Comparison of ENCODE assay signal across 14 cellular contexts in the genomic region with DNA sequence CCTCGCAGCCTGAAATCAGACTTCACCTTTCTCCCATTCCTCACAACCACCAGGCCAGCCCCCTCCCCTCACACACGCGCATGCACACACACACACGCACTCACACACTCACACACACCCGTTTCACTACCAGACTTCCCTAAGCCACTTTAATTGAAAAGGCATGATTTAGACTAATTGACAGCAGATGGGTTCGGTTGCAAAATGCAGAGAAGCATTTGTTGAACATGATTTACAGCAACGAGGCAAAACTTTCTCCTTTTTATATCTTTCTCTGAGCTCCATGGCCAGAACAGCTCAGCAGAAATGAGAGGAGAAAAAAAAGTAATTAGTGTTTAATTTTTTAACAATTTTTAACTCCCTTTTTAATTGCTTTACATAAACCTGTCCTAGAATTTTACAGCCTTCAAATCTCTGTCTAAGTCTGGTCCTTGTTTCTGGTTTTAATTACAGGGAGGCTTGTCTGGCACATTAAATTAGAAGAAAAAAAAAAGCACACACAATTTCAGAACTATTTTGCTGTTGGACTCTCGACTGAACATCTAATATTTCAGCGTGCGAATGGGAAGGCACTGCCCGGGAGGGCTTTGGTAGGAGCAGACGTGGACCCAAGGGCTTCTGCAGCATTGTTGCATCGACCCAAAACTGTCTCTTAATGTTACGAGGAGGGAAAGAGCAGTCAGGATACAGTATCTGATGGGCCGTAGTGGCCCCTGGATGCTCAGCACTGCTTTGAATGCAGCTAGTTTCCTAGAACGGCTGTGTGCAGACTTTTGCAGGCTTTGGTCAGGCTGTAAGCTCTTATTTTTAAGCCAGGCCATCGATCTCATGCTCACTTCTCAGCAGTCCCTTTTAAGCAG.
DNase-seq lines count a peak whose midpoint lies in the region; ATAC-seq and TF ChIP-seq lines count a peak whose summit lies in the region.
"Had no signal": no experiment of that assay in that cellular context is flagged by ENCODE, and none has a peak within 500 bp of the region (broad histone marks: within the 10 kb centered on the region; RNA-seq: fewer than 3 reads in every experiment).

No MANE protein-coding gene starts in this region.

- no peak overlapping the region for H3K27ac ChIP-seq in neural progenitor cell

- no peaks in the 10 kb centered on the region for H3K79me2 ChIP-seq in neural progenitor cell (ENCODE audit: low read depth)

- H3K4me1 Mint-ChIP-seq in brain (peaks cover 87% of the 10 kb centered on the region), neural progenitor cell (peaks cover 42% of the 10 kb centered on the region)
- H3K4me1 Mint-ChIP-seq: central memory CD8-positive, alpha-beta T cell had no signal

- no peak overlapping the region for H3K4me3 ChIP-seq in neural progenitor cell
- H3K4me3 ChIP-seq: HAP-1 had no signal

- peaks cover 10% of the 10 kb centered on the region for H3F3A ChIP-seq in neural progenitor cell (ENCODE audit: low read depth)

- peaks cover 34% of the 10 kb centered on the region for H3K4me1 ChIP-seq in neural progenitor cell
- H3K4me1 ChIP-seq: HAP-1 had no signal

- no peaks in the 10 kb centered on the region for H4K20me1 ChIP-seq in neural progenitor cell (ENCODE audit: low read depth)

- peaks cover 5% of the 10 kb centered on the region for H3K27me3 Mint-ChIP-seq in brain
- H3K27me3 Mint-ChIP-seq in neural progenitor cell (ENCODE audit: insufficient read depth, low read depth) = peaks cover 6% of the 10 kb centered on the region

- no peaks in the 10 kb centered on the region for H3K9me3 ChIP-seq in neural progenitor cell (ENCODE audit: low read depth)
- H3K9me3 ChIP-seq: HAP-1 had no signal

- no peak overlapping the region for H3K9ac ChIP-seq in neural progenitor cell

- H3K4me3 Mint-ChIP-seq in brain (peak overlapping the region; percentile 4 to 65 (median 34)), neural progenitor cell (peak overlapping the region; percentile 4)
- H3K4me3 Mint-ChIP-seq: activated T-cell treated with anti-CD3 and anti-CD28 coated beads, Interleukin-2, amount 50 U/mL, for 72 hours; central memory CD8-positive, alpha-beta T cell had no signal

- H3K27me3 ChIP-seq in neural progenitor cell = no peaks in the 10 kb centered on the region

- H3K27ac Mint-ChIP-seq in brain (peak overlapping the region; percentile 73 to 94 (median 90)), neural progenitor cell (peak overlapping the region; percentile 36)
- H3K27ac Mint-ChIP-seq: activated T-cell treated with anti-CD3 and anti-CD28 coated beads, Interleukin-2, amount 50 U/mL, for 72 hours had no signal

- no peaks in the 10 kb centered on the region for H3K36me3 Mint-ChIP-seq in brain
- H3K36me3 Mint-ChIP-seq in neural progenitor cell = no peaks in the 10 kb centered on the region

- peak overlapping the region; percentile 5 for H2AFZ ChIP-seq in neural progenitor cell (replicated peaks)

- H3K4me2 ChIP-seq in neural progenitor cell = no peak overlapping the region

- H3K9me3 Mint-ChIP-seq in brain (peaks cover 0 to 8% (median 0%) of the 10 kb centered on the region in 5 experiments), neural progenitor cell (peaks cover 4% of the 10 kb centered on the region)
- H3K9me3 Mint-ChIP-seq: activated T-cell treated with anti-CD3 and anti-CD28 coated beads, Interleukin-2, amount 50 U/mL, for 72 hours; central memory CD8-positive, alpha-beta T cell had no signal

- ATAC-seq in left colon = no peak
- ATAC-seq: activated T-cell treated with anti-CD3 and anti-CD28 coated beads, Interleukin-2, amount 50 U/mL, for 72 hours; right cardiac atrium had no signal

- intact Hi-C loops in left colon (cut with DNase I, micrococcal nuclease) = no loop called here

- TF ChIP-seq CTCF in brain (conservative IDR thresholded peaks at IDR 0.05) = no peak
- TF ChIP-seq CTCF in neural progenitor cell (IDR thresholded peaks at IDR 0.05) = no peak

- peak; percentile 42 for DNase-seq in DMS 273 (lab: John Stamatoyannopoulos, UW; ENCODE audit: unreplicated experiment)
- DNase-seq in NCI-H1694 (lab: John Stamatoyannopoulos, UW) = peak; percentile 51
- no peak for DNase-seq in neural progenitor cell (ENCODE audit: low spot score)
- no peak for DNase-seq in left colon
- DNase-seq in kidney glomerular epithelial cell (lab: John Stamatoyannopoulos, UW) = no peak
- no peak for DNase-seq in NCI-H2196 treated with DMSO at 0.1 percent for 48 hours (lab: John Stamatoyannopoulos, UW; ENCODE audit: unreplicated experiment)
- DNase-seq: activated CD4-positive, alpha-beta T cell treated with anti-CD3 and anti-CD28 coated beads, Interleukin-2, amount 50 U/mL, for 48 hours; activated T-cell treated with anti-CD3 and anti-CD28 coated beads, Interleukin-2, amount 50 U/mL, for 72 hours; OCI-M1; right cardiac atrium; substantia nigra had no signal

- H3K36me3 ChIP-seq in neural progenitor cell = no peaks in the 10 kb centered on the region
- H3K36me3 ChIP-seq: HAP-1 had no signal

Comparison
In these comparisons a context has a peak if more than half of its experiments do, and no peak if none do; other contexts are left out.
1. DNase-seq: peak in DMS 273 (single experiment) and NCI-H1694 (single experiment); none in neural progenitor cell (single experiment), left colon (0 of 2), kidney glomerular epithelial cell (single experiment) and NCI-H2196 treated with DMSO at 0.1 percent for 48 hours (single experiment).